ENCODE assay signal across 7 cellular contexts in genomic region chr1:27341525-27342252, GRCh38. TPM values are rescaled to one million over a fixed set of nuclear protein-coding genes. Genes with fewer than 3 reads are reported as not detected.
A peak's percentile ranks its signal among the peaks of the same experiment; 100 is the strongest.
DNase-seq lines count a peak whose midpoint lies in the region; ATAC-seq and TF ChIP-seq lines count a peak whose summit lies in the region.

Gene SYTL1 (plus strand): TSS chr1:27342022. CDS start chr1:27345335, 3,313 bp downstream.

- H3K27me3 ChIP-seq in OCI-LY1 (ENCODE audit: insufficient read depth, low read length) (no peaks in the 10 kb centered on the region), ovary (no peaks in the 10 kb centered on the region)

- H3K36me3 ChIP-seq in OCI-LY1 (ENCODE audit: insufficient read depth, low read length) (peaks cover 2% of the 10 kb centered on the region), ovary (no peaks in the 10 kb centered on the region)

- H3K9ac ChIP-seq in OCI-LY1 (ENCODE audit: low read length) = peak within 1 kb of the TSS; percentile 76

- H3K27ac ChIP-seq in OCI-LY1 (ENCODE audit: low read depth, low read length, poor library complexity, severe bottlenecking) (peak within 1 kb of the TSS; percentile 73), ovary (no peak within 1 kb of the TSS)

- H3K27ac Mint-ChIP-seq in nephron = peak within 1 kb of the TSS; percentile 32 to 90 (median 79)

- H3K79me2 ChIP-seq in OCI-LY1 (ENCODE audit: insufficient read depth, low read length) = no peaks in the 10 kb centered on the region

- no peaks in the 10 kb centered on the region for H3K9me3 Mint-ChIP-seq in nephron

- intact Hi-C loops in ovary (cut with DNase I) = no loop called here

- H3K4me3 ChIP-seq in OCI-LY1 (ENCODE audit: low read depth, low read length, poor library complexity, severe bottlenecking) (peak within 1 kb of the TSS; percentile 79), epithelial cell of proximal tubule (ENCODE audit: low read depth, low read length) (peak within 1 kb of the TSS; percentile 44), ovary (no peak within 1 kb of the TSS)

- no peak for TF ChIP-seq POLR2A in ovary (IDR thresholded peaks at IDR 0.05)

- H3K4me1 ChIP-seq in OCI-LY1 (ENCODE audit: insufficient read depth, low read length, severe bottlenecking) = peaks cover 39% of the 10 kb centered on the region
- H3K4me1 ChIP-seq in ovary (ENCODE audit: insufficient read depth) = no peaks in the 10 kb centered on the region

- H2AFZ ChIP-seq in OCI-LY1 (ENCODE audit: low read length) = no peak within 1 kb of the TSS

- H3K9me3 ChIP-seq in OCI-LY1 (ENCODE audit: low read length) = no peaks in the 10 kb centered on the region
- H3K9me3 ChIP-seq in ovary = no peaks in the 10 kb centered on the region

- peak within 1 kb of the TSS; percentile 93 for H3K4me2 ChIP-seq in OCI-LY1 (ENCODE audit: low read length)

- 25 to 32% (median 29%) methylated on average over 19 to 22 of the region's 22 CpGs for WGBS in ovary, 3 donors

- H3K4me1 Mint-ChIP-seq in nephron = peaks cover 30% of the 10 kb centered on the region

- no peaks in the 10 kb centered on the region for H3K9me2 ChIP-seq in OCI-LY1 (ENCODE audit: low read depth, low read length)

- no peak for TF ChIP-seq EP300 in ovary (IDR thresholded peaks at IDR 0.05)

- no peak; the same call in 1 of the 2 replicates for TF ChIP-seq CTCF in OCI-LY1 (IDR thresholded peaks at IDR 0.05; ENCODE audit: low read length)
- no peak for TF ChIP-seq CTCF in epithelial cell of proximal tubule (conservative IDR thresholded peaks at IDR 0.05; ENCODE audit: low read depth, low read length)
- TF ChIP-seq CTCF in nephron (IDR thresholded peaks at IDR 0.05; ENCODE audit: unreplicated experiment in 3 of 3) = no peak
- TF ChIP-seq CTCF in ovary (IDR thresholded peaks at IDR 0.05) = no peak

- H3F3A ChIP-seq in OCI-LY1 (ENCODE audit: insufficient read depth, low read length) = no peaks in the 10 kb centered on the region

- H3K4me3 Mint-ChIP-seq in nephron = peak within 1 kb of the TSS; percentile 38 to 78 (median 71)

- peaks cover 4% of the 10 kb centered on the region for H3K36me3 Mint-ChIP-seq in nephron (ENCODE audit: low read depth)

- no peaks in the 10 kb centered on the region for H3K27me3 Mint-ChIP-seq in nephron (ENCODE audit: low read depth)

- peak; percentile 66 for DNase-seq in activated CD8-positive, alpha-beta memory T cell treated with anti-CD3 and anti-CD28 coated beads, Interleukin-2, amount 50 U/mL, for 4 hours
- DNase-seq in epithelial cell of proximal tubule (ENCODE audit: low read depth) (no peak), ovary (no peak)

- no peaks in the 10 kb centered on the region for H4K20me1 ChIP-seq in OCI-LY1 (ENCODE audit: insufficient read depth, low read length)

- ATAC-seq in GM18498 (IDR thresholded peaks at IDR 0.05; ENCODE audit: unreplicated experiment) (peak; percentile 57), HG03378 (IDR thresholded peaks at IDR 0.05; ENCODE audit: unreplicated experiment) (peak; percentile 43)

RNA-seq across cellular contexts. Expression of gene SYTL1, which starts in this region (rescaled TPM):
- total RNA-seq in epithelial cell of proximal tubule = 22.0 and 27.6 TPM in 2 replicates
- total RNA-seq in ovary = 10 to 100 TPM in 1 of 7 donors, 1 to 10 TPM in 4, under 1 TPM in 2; 0.43 to 20.9 (median 3.4) TPM
- polyA plus RNA-seq in ovary = 1 to 10 TPM in 1 of 2 donors, under 1 TPM in 1; 0.15 to 1.4 TPM
